20 cellular contexts compared by ENCODE assay signal in genomic region chr7:99024066-99024465, GRCh38.
DNase-seq lines count a peak whose midpoint lies in the region; ATAC-seq and TF ChIP-seq lines count a peak whose summit lies in the region.
"Had no signal": no experiment of that assay in that cellular context is flagged by ENCODE, and none has a peak within 500 bp of the region (broad histone marks: within the 10 kb centered on the region; RNA-seq: fewer than 3 reads in every experiment).

No MANE protein-coding gene starts in this region.

- H3K36me3 ChIP-seq in IMR-90 (ENCODE audit: control insufficient read depth, insufficient read depth, low read length) = peaks cover 21% of the 10 kb centered on the region

- no peaks in the 10 kb centered on the region for H3K27me3 Mint-ChIP-seq in progenitor cell of endocrine pancreas
- H3K27me3 Mint-ChIP-seq: CD8-positive, alpha-beta memory T cell had no signal

- H3K4me1 Mint-ChIP-seq in progenitor cell of endocrine pancreas (ENCODE audit: low read depth) = peaks cover 15% of the 10 kb centered on the region

- no peak overlapping the region for H3K23ac ChIP-seq in IMR-90 (ENCODE audit: low read depth, low read length)

- H3K79me1 ChIP-seq in IMR-90 (ENCODE audit: low read depth in 1 of 2, low read length in 2 of 2) = peaks cover 4 to 26% of the 10 kb centered on the region in 2 experiments; a peak in 3 of 4 replicates

- CTCF ChIA-PET in AG04449 (lab: Yijun Ruan, JAX) (interaction anchor here (1.0 to 2.8 kb wide), 5 partner anchors 13 to 299 kb away, joined by 3 to 14 read pairs (median 5); no protein-coding TSS in a partner anchor), IMR-90 (lab: Yijun Ruan, JAX) (interaction anchor here (1.3 kb wide), 1 partner anchor 13 kb away, joined by 3 read pairs; no protein-coding TSS in a partner anchor)

- H4K5ac ChIP-seq in IMR-90 (ENCODE audit: low read depth, low read length) = no peak overlapping the region

- H2BK20ac ChIP-seq in IMR-90 (ENCODE audit: low read depth, low read length) = no peak overlapping the region

- no peak overlapping the region for H3K27ac ChIP-seq in IMR-90 (ENCODE audit: insufficient read depth, low read length)
- H3K27ac ChIP-seq: epithelial cell of prostate had no signal

- no peak for TF ChIP-seq RAD21 in IMR-90 (IDR thresholded peaks at IDR 0.05; ENCODE audit: low read length)

- H3K4me1 ChIP-seq in IMR-90 (ENCODE audit: control insufficient read depth, insufficient read depth, low read length) = no peaks in the 10 kb centered on the region

- no peak overlapping the region for H4K91ac ChIP-seq in IMR-90 (ENCODE audit: insufficient read depth, low read depth, low read length)

- no peaks in the 10 kb centered on the region for H3K9me3 ChIP-seq in IMR-90 (ENCODE audit: control insufficient read depth, insufficient read depth, low read length)

- no peak overlapping the region for H4K8ac ChIP-seq in IMR-90 (ENCODE audit: low read depth in 2 of 2, low read length in 2 of 2)

- H2BK120ac ChIP-seq in IMR-90 (ENCODE audit: low read depth, low read length) = no peak overlapping the region

- no peak overlapping the region for H3K4ac ChIP-seq in IMR-90 (ENCODE audit: low read depth, low read length)

- no peak overlapping the region for H2AK9ac ChIP-seq in IMR-90 (replicated peaks; ENCODE audit: low read depth, low read length, poor library complexity)

- H2AFZ ChIP-seq in IMR-90 (replicated peaks; ENCODE audit: low read length, poor library complexity) = no peak overlapping the region

- no peak overlapping the region for H3K56ac ChIP-seq in IMR-90 (ENCODE audit: extremely low read depth, insufficient read depth, low read length)

- no peak overlapping the region for H3K4me2 ChIP-seq in IMR-90 (ENCODE audit: low read depth, low read length)

- H4K20me1 ChIP-seq in IMR-90 (ENCODE audit: insufficient read depth, low read length) = peaks cover 4% of the 10 kb centered on the region; the same call in 1 of the 2 replicates

- H3K27ac Mint-ChIP-seq in progenitor cell of endocrine pancreas = peak overlapping the region; percentile 63

- POLR2A ChIA-PET in AG04449 (lab: Yijun Ruan, JAX) (no interaction called here), IMR-90 (lab: Charles Lee; ENCODE audit: unreplicated experiment) (no interaction called here)

- TF ChIP-seq CTCF in AG04449 (IDR thresholded peaks at IDR 0.05; ENCODE audit: insufficient read depth, low read length, missing control alignments) (no peak), IMR-90 (conservative IDR thresholded peaks at IDR 0.05; ENCODE audit: low read depth, low read length) (no peak), progenitor cell of endocrine pancreas (IDR thresholded peaks at IDR 0.05; ENCODE audit: unreplicated experiment) (no peak)

- H3K9me1 ChIP-seq in IMR-90 (ENCODE audit: insufficient read depth, low read length) = peaks cover 2% of the 10 kb centered on the region; the same call in 1 of the 2 replicates

- no peak overlapping the region for H3K18ac ChIP-seq in IMR-90 (ENCODE audit: low read depth, low read length)

- no peak overlapping the region for H2BK15ac ChIP-seq in IMR-90 (ENCODE audit: low read depth, low read length)

- ATAC-seq in IMR-90 (ENCODE audit: low read depth) (peak; percentile 6; the same call in 1 of the 2 replicates), GM18909 (IDR thresholded peaks at IDR 0.05; ENCODE audit: poor library complexity, unreplicated experiment) (no peak)
- ATAC-seq: activated naive CD4-positive, alpha-beta T cell treated with anti-CD3 and anti-CD28 coated beads, Interleukin-2, amount 50 U/mL, for 72 hours had no signal

- no peak overlapping the region for H2AK5ac ChIP-seq in IMR-90 (ENCODE audit: low read depth, low read length)

- TF ChIP-seq POLR2A in IMR-90 (IDR thresholded peaks at IDR 0.05; ENCODE audit: low read depth, low read length) = no peak

- intact Hi-C loops in IMR-90 (cut with micrococcal nuclease) = no loop called here

- H3K36me3 Mint-ChIP-seq in progenitor cell of endocrine pancreas (ENCODE audit: insufficient read depth) = peaks cover 36% of the 10 kb centered on the region

- no peak overlapping the region for H2BK5ac ChIP-seq in IMR-90 (ENCODE audit: low read depth, low read length, poor library complexity, severe bottlenecking)

- H3K9me3 Mint-ChIP-seq in progenitor cell of endocrine pancreas (ENCODE audit: low read depth) = no peaks in the 10 kb centered on the region
- H3K9me3 Mint-ChIP-seq: activated naive CD4-positive, alpha-beta T cell treated with anti-CD3 and anti-CD28 coated beads, Interleukin-2, amount 50 U/mL, for 72 hours; CD8-positive, alpha-beta memory T cell; neural crest cell had no signal

- H3K4me3 ChIP-seq in AG04449 (ENCODE audit: low read depth, low read length) (no peak overlapping the region), IMR-90 (ENCODE audit: insufficient read depth, low read depth, low read length) (no peak overlapping the region)

- H3K14ac ChIP-seq in IMR-90 (replicated peaks; ENCODE audit: low read depth, low read length) = no peak overlapping the region

- BruUV-seq in IMR-90 (replicated peaks; lab: Mats Ljungman, UMichigan) = no TSS peak

- H3K27me3 ChIP-seq in IMR-90 (ENCODE audit: control insufficient read depth, insufficient read depth, low read length) = no peaks in the 10 kb centered on the region

- dilution Hi-C loops in IMR-90 (cut with HindIII; ENCODE audit: low sequenced_read_pairs, unreplicated experiment) = no loop called here

- DNase-seq in AG04449 (ENCODE audit: low read depth, low spot score) (peak; percentile 54), IMR-90 (no peak), fibroblast of peridontal ligament (ENCODE audit: extremely low read depth) (peak; percentile 57), progenitor cell of endocrine pancreas (ENCODE audit: low spot score, unreplicated experiment) (no peak), DMS53 treated with DMSO at 0.1 percent for 48 hours (lab: John Stamatoyannopoulos, UW; ENCODE audit: unreplicated experiment) (no peak), NCI-H2107 treated with DMSO at 0.1 percent for 48 hours (lab: John Stamatoyannopoulos, UW; ENCODE audit: unreplicated experiment) (no peak), NCI-H1694 treated with DMSO at 0.1 percent for 48 hours (lab: John Stamatoyannopoulos, UW) (no peak)
- DNase-seq: activated T-cell treated with anti-CD3 and anti-CD28 coated beads for 4 hours; H7; KBM-7; mammary epithelial cell; NCI-H2029 treated with DMSO at 0.1 percent for 48 hours; NCI-H526; stimulated activated naive CD4-positive, alpha-beta T cell; T-helper 1 cell had no signal

- H3K4me3 Mint-ChIP-seq in progenitor cell of endocrine pancreas (ENCODE audit: low read depth) = no peak overlapping the region
- H3K4me3 Mint-ChIP-seq: CD8-positive, alpha-beta memory T cell; neural crest cell had no signal

- H3K9ac ChIP-seq in IMR-90 (ENCODE audit: low read depth, low read length) = no peak overlapping the region

- in situ Hi-C loops in IMR-90 (cut with MboI; ENCODE audit: low sequenced_read_pairs) = no loop called here

TF ChIP-seq in IMR-90, 13 proteins besides CTCF, POLR2A, EP300 and RAD21:
- TF ChIP-seq RCOR1 (IDR thresholded peaks at IDR 0.05; ENCODE audit: insufficient replicate concordance, low read length) (no peak), CHD1 (IDR thresholded peaks at IDR 0.05; ENCODE audit: low read depth, low read length) (no peak), RFX5 (IDR thresholded peaks at IDR 0.05; ENCODE audit: low read depth, low read length) (no peak), NFE2L2 (IDR thresholded peaks at IDR 0.05; ENCODE audit: low read depth, low read length) (no peak), MXI1 (IDR thresholded peaks at IDR 0.05; ENCODE audit: borderline replicate concordance, low read depth, low read length) (no peak), MAFK (IDR thresholded peaks at IDR 0.05; ENCODE audit: low read depth, low read length) (no peak), MAZ (IDR thresholded peaks at IDR 0.05; ENCODE audit: borderline replicate concordance, low read depth, low read length) (no peak), FOS (IDR thresholded peaks at IDR 0.05; ENCODE audit: low read depth, low read length) (no peak), USF2 (IDR thresholded peaks at IDR 0.05; ENCODE audit: low read depth, low read length) (no peak), SMC3 (IDR thresholded peaks at IDR 0.05; ENCODE audit: low read depth, low read length) (no peak), CEBPB (IDR thresholded peaks at IDR 0.05; ENCODE audit: low read depth, low read length) (no peak), ELK1 (IDR thresholded peaks at IDR 0.05; ENCODE audit: borderline replicate concordance, low read depth, low read length) (no peak), BHLHE40 (IDR thresholded peaks at IDR 0.05; ENCODE audit: low read depth, low read length) (no peak)

Comparison
In these comparisons a context has a peak if more than half of its experiments do, and no peak if none do; other contexts are left out.
1. DNase-seq: peak in AG04449 (single experiment) and fibroblast of peridontal ligament (single experiment); none in IMR-90 (single experiment), progenitor cell of endocrine pancreas (single experiment), DMS53 treated with DMSO at 0.1 percent for 48 hours (single experiment), NCI-H2107 treated with DMSO at 0.1 percent for 48 hours (single experiment) and NCI-H1694 treated with DMSO at 0.1 percent for 48 hours (single experiment).